In genomic region chr19:1247747-1248453, GRCh38 we compare ENCODE assay signal across 8 cellular contexts. TPM values are rescaled to one million over a fixed set of nuclear protein-coding genes. Genes with fewer than 3 reads are reported as not detected.
A peak's percentile ranks its signal among the peaks of the same experiment; 100 is the strongest.
DNase-seq lines count a peak whose midpoint lies in the region; ATAC-seq, FAIRE-seq and TF ChIP-seq lines count a peak whose summit lies in the region.

No MANE protein-coding gene starts in this region.

- H3K36me3 ChIP-seq in liver (ENCODE audit: control insufficient read depth in 4 of 4, insufficient read depth in 3 of 4, low read depth in 1 of 4, low read length in 3 of 4), result peaks cover 0 to 4% (median 0%) of the 10 kb centered on the region in 4 donors

- no peaks in the 10 kb centered on the region for H3K27me3 Mint-ChIP-seq in central memory CD8-positive, alpha-beta T cell

- TF ChIP-seq CTCF in GM12865 (IDR thresholded peaks at IDR 0.05; ENCODE audit: insufficient read depth, low read depth, low read length, missing control alignments) (peak; percentile 43), liver (IDR thresholded peaks at IDR 0.05; ENCODE audit: low read depth, low read length, missing input control) (peak; percentile 4), D721Med (IDR thresholded peaks at IDR 0.05; ENCODE audit: insufficient read depth, missing control alignments) (no peak)

- TF ChIP-seq RAD21 in liver (IDR thresholded peaks at IDR 0.05), result no peak

- no peaks in the 10 kb centered on the region for H3K27me3 ChIP-seq in liver (ENCODE audit: control insufficient read depth in 4 of 4, insufficient read depth in 4 of 4, low read length in 3 of 4)

- H3K36me3 Mint-ChIP-seq in central memory CD8-positive, alpha-beta T cell (ENCODE audit: insufficient read depth), result peaks cover 38% of the 10 kb centered on the region

- H3K9me3 ChIP-seq in liver (ENCODE audit: control insufficient read depth in 4 of 4, low read length in 3 of 4), result no peaks in the 10 kb centered on the region

- no peak for FAIRE-seq in D721Med (lab: Jason Lieb, UNC)

- peaks cover 11% of the 10 kb centered on the region for H3K4me1 Mint-ChIP-seq in central memory CD8-positive, alpha-beta T cell

- H3K9me3 Mint-ChIP-seq in central memory CD8-positive, alpha-beta T cell, result no peaks in the 10 kb centered on the region

- H3K4me1 ChIP-seq in liver (ENCODE audit: control insufficient read depth in 4 of 4, insufficient read depth in 4 of 4, low read length in 3 of 4), result peaks cover 26 to 69% (median 47%) of the 10 kb centered on the region in 4 donors

- H3K4me3 Mint-ChIP-seq in central memory CD8-positive, alpha-beta T cell, result peak overlapping the region; percentile 69

- ATAC-seq in HG03460 (IDR thresholded peaks at IDR 0.05; ENCODE audit: unreplicated experiment) (peak; percentile 0), HG03039 (IDR thresholded peaks at IDR 0.05; ENCODE audit: unreplicated experiment) (no peak)
- ATAC-seq in central memory CD8-positive, alpha-beta T cell (replicated peaks; ENCODE audit: extremely low read depth, poor library complexity, severe bottlenecking), result no peak

- H3K9ac ChIP-seq in liver (ENCODE audit: low read depth in 1 of 2, low read length in 2 of 2), result peak overlapping the region in 1 of 2 donors; percentile 53

- DNase-seq in GM12865 (ENCODE audit: low read depth) (peak; percentile 67), UCSD-AML1 (lab: John Stamatoyannopoulos, UW; ENCODE audit: unreplicated experiment) (peak; percentile 87), D721Med (ENCODE audit: insufficient read length, low spot score) (no peak)
- DNase-seq in central memory CD8-positive, alpha-beta T cell (ENCODE audit: low spot score in 2 of 2), result peak; percentile 59 to 66
- DNase-seq in stimulated activated naive CD4-positive, alpha-beta T cell (lab: John Stamatoyannopoulos, UW), result peak; percentile 49 to 71 (median 66)

- 13% methylated on average over 35 of the region's 35 CpGs for WGBS in liver

- peak overlapping the region; percentile 97 to 99 for H3K27ac ChIP-seq in liver (ENCODE audit: low read depth in 1 of 2, low read length in 2 of 2)

- peak overlapping the region; percentile 41 for H3K27ac Mint-ChIP-seq in central memory CD8-positive, alpha-beta T cell (ENCODE audit: low read depth)

- H3K4me3 ChIP-seq in GM12865 (ENCODE audit: low read depth, low read length) (peak overlapping the region; percentile 77), liver (ENCODE audit: low read depth in 1 of 3, low read length in 3 of 3) (peak overlapping the region in 2 of 3 donors; percentile 41 to 75)

TF ChIP-seq in liver, 16 proteins besides CTCF, POLR2A, EP300 and RAD21:
- TF ChIP-seq SP1 (IDR thresholded peaks at IDR 0.05) (peak; percentile 34), HNF4A (conservative IDR thresholded peaks at IDR 0.05) (no peak), ATF3 (IDR thresholded peaks at IDR 0.05) (no peak), TAF1 (conservative IDR thresholded peaks at IDR 0.05) (no peak), HNF4G (IDR thresholded peaks at IDR 0.05) (no peak), YY1 (IDR thresholded peaks at IDR 0.05) (no peak), REST (IDR thresholded peaks at IDR 0.05) (no peak), JUND (IDR thresholded peaks at IDR 0.05) (peak in 1 of 2 donors; percentile 50), RXRA (IDR thresholded peaks at IDR 0.05) (peak; percentile 42 to 53), GABPA (IDR thresholded peaks at IDR 0.05 in 1 of 2, conservative IDR thresholded peaks at IDR 0.05 in 1 of 2) (peak in 1 of 2 donors; percentile 18), FOXA1 (IDR thresholded peaks at IDR 0.05) (no peak), NR2F2 (IDR thresholded peaks at IDR 0.05) (peak; percentile 31), EGR1 (IDR thresholded peaks at IDR 0.05; ENCODE audit: low read depth in 2 of 2) (no peak)

RNA-seq across cellular contexts. Expression of gene MIDN, which starts 0.5 kb away (rescaled TPM):
- 10 to 100 TPM in 1 of 2 donors, 1 to 10 TPM in 1; 9.1 to 22.9 TPM for total RNA-seq in liver
- polyA plus RNA-seq in liver, result 10 to 100 TPM in 1 of 2 donors, 1 to 10 TPM in 1; 2.9 to 14.6 TPM

RNA-seq across cellular contexts. Expression of gene ATP5F1D, which starts 6.3 kb away (rescaled TPM):
- total RNA-seq in liver, result 10 to 100 TPM; 20.2 to 44.5 TPM
- 100 to 1,000 TPM; 246 to 315 TPM for polyA plus RNA-seq in liver

RNA-seq across cellular contexts. Expression of gene CBARP, which starts 10.1 kb away (rescaled TPM):
- under 1 TPM; 0.05 to 0.25 TPM for total RNA-seq in liver
- under 1 TPM in 1 of 2 donors, not detected in 1; 0.06 TPM for polyA plus RNA-seq in liver

RNA-seq across cellular contexts. Expression of gene CIRBP, which starts 21.2 kb away (rescaled TPM):
- 100 to 1,000 TPM in 1 of 2 donors, 10 to 100 TPM in 1; 80.5 to 135 TPM for total RNA-seq in liver
- polyA plus RNA-seq in liver, result 100 to 1,000 TPM in 1 of 2 donors, 10 to 100 TPM in 1; 41.1 to 113 TPM

RNA-seq across cellular contexts. Expression of gene FAM174C, which starts 27.4 kb away (rescaled TPM):
- total RNA-seq in liver, result 10 to 100 TPM; 14.6 to 15.7 TPM
- 10 to 100 TPM; 51.9 to 79.8 TPM for polyA plus RNA-seq in liver
